Comparison of ENCODE assay signal across 22 cellular contexts in the genomic region with DNA sequence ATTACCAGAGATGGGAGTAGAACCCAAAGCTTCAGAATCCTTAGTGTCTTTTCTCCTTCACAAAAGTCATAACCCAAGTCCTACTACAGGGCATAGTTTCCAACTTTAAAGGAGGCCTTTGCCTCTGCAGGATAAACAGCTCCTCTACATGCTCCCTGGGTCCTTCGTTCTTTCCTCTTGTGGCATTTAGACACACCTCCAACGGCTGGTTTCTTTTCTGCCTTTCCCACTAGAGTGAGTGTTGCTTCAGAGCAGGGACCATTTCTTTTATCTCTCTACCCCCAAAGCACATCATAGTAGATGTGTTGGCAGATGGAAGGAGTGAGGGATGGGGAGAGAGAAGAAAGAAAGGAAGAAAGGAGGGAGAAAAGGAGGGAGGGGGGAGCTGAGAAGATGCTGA.
"Had no signal": no experiment of that assay in that cellular context is flagged by ENCODE, and none has a peak within 500 bp of the region (broad histone marks: within the 10 kb centered on the region; RNA-seq: fewer than 3 reads in every experiment).

No MANE protein-coding gene starts in this region.

- H3K9me3 ChIP-seq: lower lobe of right lung, tibial artery, uterus had no signal

- H3K4me1 ChIP-seq: lower lobe of right lung, tibial artery, uterus had no signal

- H3K9me3 Mint-ChIP-seq: activated CD4-positive, alpha-beta memory T cell treated with anti-CD3 and anti-CD28 coated beads for 36 hours; activated naive CD8-positive, alpha-beta T cell treated with anti-CD3 and anti-CD28 coated beads for 36 hours; brain; endodermal cell; mesothelial cell of epicardium; nephron progenitor cell had no signal

- H3K36me3 Mint-ChIP-seq: activated CD4-positive, alpha-beta memory T cell treated with anti-CD3 and anti-CD28 coated beads for 36 hours; activated naive CD8-positive, alpha-beta T cell treated with anti-CD3 and anti-CD28 coated beads for 36 hours; brain; mesothelial cell of epicardium had no signal

- H3K27ac Mint-ChIP-seq: activated CD4-positive, alpha-beta memory T cell treated with anti-CD3 and anti-CD28 coated beads for 36 hours; activated naive CD8-positive, alpha-beta T cell treated with anti-CD3 and anti-CD28 coated beads for 36 hours; endodermal cell; mesothelial cell of epicardium; nephron progenitor cell; T-helper 17 cell had no signal

- H3K36me3 ChIP-seq: lower lobe of right lung, tibial artery, uterus had no signal

- H3K27me3 ChIP-seq: dorsolateral prefrontal cortex, tibial artery, uterus had no signal

- H3K27me3 Mint-ChIP-seq: activated CD4-positive, alpha-beta memory T cell treated with anti-CD3 and anti-CD28 coated beads for 36 hours had no signal

- H3K27ac ChIP-seq: foreskin keratinocyte, lower lobe of right lung, tibial artery, uterus had no signal

- H3K4me3 Mint-ChIP-seq: activated CD4-positive, alpha-beta memory T cell treated with anti-CD3 and anti-CD28 coated beads for 36 hours; activated naive CD8-positive, alpha-beta T cell treated with anti-CD3 and anti-CD28 coated beads for 36 hours; brain; endodermal cell; mesothelial cell of epicardium; nephron progenitor cell; T-helper 17 cell had no signal

- H3K4me3 ChIP-seq: dorsolateral prefrontal cortex, lower lobe of right lung, tibial artery, uterus had no signal

- DNase-seq: activated CD4-positive, alpha-beta memory T cell treated with anti-CD3 and anti-CD28 coated beads for 36 hours; activated naive CD4-positive, alpha-beta T cell; activated naive CD8-positive, alpha-beta T cell treated with anti-CD3 and anti-CD28 coated beads for 36 hours; central memory CD4-positive, alpha-beta T cell; dorsolateral prefrontal cortex; endodermal cell; foreskin keratinocyte; hypothalamus; islet precursor cell; left colon; lower lobe of right lung; nephron progenitor cell; occipital lobe; retina; stimulated activated CD4-positive, alpha-beta T cell treated with anti-CD3 and anti-CD28 coated beads, Interleukin-2, amount 100 ng/mL, for 24 hours; stimulated activated naive CD8-positive, alpha-beta T cell treated with anti-CD3 and anti-CD28 coated beads, Interleukin-15, Interleukin-2, amounts not matched to agents 100 U/mL and 50 U/mL, for 24 hours; substantia nigra; T-helper 17 cell; tibial artery; uterus had no signal

- H3K4me1 Mint-ChIP-seq: activated naive CD8-positive, alpha-beta T cell treated with anti-CD3 and anti-CD28 coated beads for 36 hours; T-helper 17 cell had no signal

- ATAC-seq: foreskin keratinocyte; left colon; lower lobe of right lung; stimulated activated naive CD8-positive, alpha-beta T cell treated with anti-CD3 and anti-CD28 coated beads, Interleukin-15, Interleukin-2, amounts not matched to agents 100 U/mL and 50 U/mL, for 24 hours; T-helper 17 cell had no signal
